Comparison of ENCODE assay signal across 29 cellular contexts in genomic region chr6:137191670-137192069, GRCh38. TPM values are rescaled to one million over a fixed set of nuclear protein-coding genes. Genes with fewer than 3 reads are reported as not detected.
"Had no signal": no experiment of that assay in that cellular context is flagged by ENCODE, and none has a peak within 500 bp of the region (broad histone marks: within the 10 kb centered on the region; RNA-seq: fewer than 3 reads in every experiment).

No MANE protein-coding gene starts in this region.

- H3K4me3 Mint-ChIP-seq: activated naive CD4-positive, alpha-beta T cell treated with anti-CD3 and anti-CD28 coated beads, Interleukin-2, amount 50 U/mL, for 24 hours; activated T-cell treated with anti-CD3 and anti-CD28 coated beads, Interleukin-2, amount 50 U/mL, for 72 hours; nephron progenitor cell; stimulated activated effector memory CD8-positive, alpha-beta T cell treated with anti-CD3 and anti-CD28 coated beads, Interleukin-12 subunit alpha, Interleukin-12 subunit beta, amount 100 ng/mL, for 72 hours had no signal

- ATAC-seq: activated CD4-positive, CD25-positive, alpha-beta regulatory T cell treated with anti-CD3 and anti-CD28 coated beads, Interleukin-2, amount 50 U/mL, for 24 hours; activated T-cell treated with anti-CD3 and anti-CD28 coated beads, Interleukin-2, amount 50 U/mL, for 72 hours; SK-N-SH treated with all-trans-retinoic acid at 6 μM for 48 hours; stimulated activated effector memory CD8-positive, alpha-beta T cell treated with anti-CD3 and anti-CD28 coated beads, Interleukin-12 subunit alpha, Interleukin-12 subunit beta, amount 100 ng/mL, for 72 hours had no signal

- H3K4me3 ChIP-seq: adrenal gland, breast epithelium, stomach, thoracic aorta had no signal

- H3K27ac Mint-ChIP-seq: activated naive CD4-positive, alpha-beta T cell treated with anti-CD3 and anti-CD28 coated beads, Interleukin-2, amount 50 U/mL, for 24 hours; activated T-cell treated with anti-CD3 and anti-CD28 coated beads, Interleukin-2, amount 50 U/mL, for 72 hours; nephron progenitor cell; stimulated activated effector memory CD8-positive, alpha-beta T cell treated with anti-CD3 and anti-CD28 coated beads, Interleukin-12 subunit alpha, Interleukin-12 subunit beta, amount 100 ng/mL, for 72 hours had no signal

- DNase-seq: activated CD8-positive, alpha-beta memory T cell treated with anti-CD3 and anti-CD28 coated beads for 24 hours; activated CD8-positive, alpha-beta memory T cell treated with anti-CD3 and anti-CD28 coated beads, Interleukin-2, amount 50 U/mL, for 48 hours; activated effector memory CD4-positive, alpha-beta T cell treated with anti-CD3 and anti-CD28 coated beads, Interleukin-2, amount 50 U/mL, for 16 hours; activated T-cell treated with anti-CD3 and anti-CD28 coated beads, Interleukin-2, amount 50 U/mL, for 72 hours; adrenal gland; dermis blood vessel endothelial cell; effector memory CD4-positive, alpha-beta T cell; hippocampal formation; left cardiac atrium; midbrain; nephron progenitor cell; nucleus accumbens; small intestine; stimulated activated CD4-positive, alpha-beta T cell treated with anti-CD3 and anti-CD28 coated beads, Interleukin-15, amount 100 ng/mL, for 24 hours; stimulated activated CD4-positive, alpha-beta T cell treated with anti-CD3 and anti-CD28 coated beads, Interleukin-4, amount 100 ng/mL, for 1 hour; stomach; T-helper 1 cell had no signal

RNA-seq across cellular contexts. Expression of gene IL22RA2, which starts 18.2 kb away (rescaled TPM):
- total RNA-seq: activated T-cell treated with anti-CD3 and anti-CD28 coated beads, Interleukin-2, amount 50 U/mL, for 72 hours; adrenal gland; astrocyte; cerebellum; dermis blood vessel endothelial cell; glomerular endothelial cell; left cardiac atrium; lung microvascular endothelial cell; posterior vena cava; stomach; thoracic aorta; ureter had no signal
- polyA plus RNA-seq: adrenal gland had no signal
